In the genomic region with DNA sequence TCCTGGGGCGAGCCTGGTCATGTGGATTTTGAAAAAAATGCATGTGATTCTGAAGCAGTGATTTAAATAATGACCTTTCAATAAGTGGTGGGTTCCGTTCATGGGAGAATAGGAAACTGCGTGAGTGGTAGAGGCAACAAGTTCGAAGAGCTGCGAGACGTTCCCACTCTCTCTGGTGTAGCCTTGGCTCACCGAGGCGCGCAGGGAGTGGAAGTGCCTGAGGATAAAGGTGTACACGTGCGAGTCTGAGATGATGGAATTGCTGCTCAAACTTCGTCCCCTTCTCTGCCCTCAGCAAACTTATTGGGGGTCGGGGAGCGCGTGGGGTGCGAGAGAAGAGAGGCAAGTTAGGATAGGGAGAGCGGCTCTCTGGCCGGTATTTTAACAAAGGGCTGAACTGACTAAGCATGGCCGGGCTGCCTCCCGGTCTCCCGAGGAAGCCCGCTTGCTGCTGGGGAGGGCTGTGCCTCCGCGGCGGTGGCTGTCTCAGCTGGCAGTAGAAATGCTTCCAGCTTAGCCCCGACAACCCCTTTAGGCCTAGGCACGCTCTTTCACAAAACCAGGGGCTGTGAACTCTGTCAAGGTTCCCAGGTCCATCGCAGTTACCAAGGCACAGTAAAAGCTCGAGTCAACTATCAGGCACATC, we compare ENCODE assay signal across 8 cellular contexts. TPM values are rescaled to one million over a fixed set of nuclear protein-coding genes. Genes with fewer than 3 reads are reported as not detected.
DNase-seq lines count a peak whose midpoint lies in the region; ATAC-seq and TF ChIP-seq lines count a peak whose summit lies in the region.

No MANE protein-coding gene starts in this region.

- H3K36me3 Mint-ChIP-seq in effector memory CD8-positive, alpha-beta T cell (ENCODE audit: insufficient read depth), result peaks cover 22% of the 10 kb centered on the region

- peak overlapping the region; percentile 90 to 93 for H3K4me3 Mint-ChIP-seq in effector memory CD8-positive, alpha-beta T cell

- H3K4me3 ChIP-seq in mononuclear cell (ENCODE audit: low read length) (peak overlapping the region; percentile 87), stomach smooth muscle (ENCODE audit: low read length in 2 of 2) (peak overlapping the region; percentile 73 to 99)

- peak overlapping the region; percentile 90 to 100 for H3K9ac ChIP-seq in stomach smooth muscle (ENCODE audit: low read length in 2 of 2)

- peak; percentile 24 for ATAC-seq in GM21723 (IDR thresholded peaks at IDR 0.05; ENCODE audit: unreplicated experiment)
- peak; percentile 21 for ATAC-seq in effector memory CD8-positive, alpha-beta T cell (replicated peaks)

- DNase-seq in GM10248 (ENCODE audit: extremely low spot score), result peak; percentile 41
- DNase-seq in KG1 (lab: John Stamatoyannopoulos, UW), result peak; percentile 70
- peak; percentile 11 to 14 for DNase-seq in activated CD4-positive, alpha-beta T cell treated with anti-CD3 and anti-CD28 coated beads, Interleukin-2, amount 50 U/mL, for 4 hours
- no peak for DNase-seq in effector memory CD8-positive, alpha-beta T cell
- no peak for DNase-seq in HT-29 (ENCODE audit: low spot score)

- H3K4me1 Mint-ChIP-seq in effector memory CD8-positive, alpha-beta T cell (ENCODE audit: low read depth in 2 of 2), result peaks cover 36 to 39% of the 10 kb centered on the region in 2 donors

- CTCF ChIA-PET in GM10248 (lab: Yijun Ruan, JAX), result interaction anchor here (0.7 to 2.2 kb wide), 5 partner anchors 9 to 75 kb away, joined by 3 to 15 read pairs (median 4); a partner anchor contains a TSS

- no peaks in the 10 kb centered on the region for H3K27me3 Mint-ChIP-seq in effector memory CD8-positive, alpha-beta T cell

- no peaks in the 10 kb centered on the region for H3K36me3 ChIP-seq in stomach smooth muscle (ENCODE audit: control insufficient read depth in 2 of 2, insufficient read depth in 2 of 2, low read length in 2 of 2)

- H3K4me1 ChIP-seq in mononuclear cell (ENCODE audit: insufficient read depth, low read length) (peaks cover 34% of the 10 kb centered on the region), stomach smooth muscle (ENCODE audit: control insufficient read depth, insufficient read depth, low read length) (peaks cover 6% of the 10 kb centered on the region)

- H3K9me3 ChIP-seq in mononuclear cell (ENCODE audit: low read depth, low read length) (no peaks in the 10 kb centered on the region), stomach smooth muscle (ENCODE audit: control insufficient read depth in 2 of 2, low read length in 2 of 2) (no peaks in the 10 kb centered on the region)

- peak overlapping the region; percentile 97 to 98 for H3K27ac Mint-ChIP-seq in effector memory CD8-positive, alpha-beta T cell

- no peaks in the 10 kb centered on the region for H3K9me3 Mint-ChIP-seq in effector memory CD8-positive, alpha-beta T cell

- POLR2A ChIA-PET in GM10248 (lab: Yijun Ruan, JAX), result interaction anchor here (0.6 to 1.5 kb wide), 6 partner anchors 9 to 534 kb away, joined by 3 to 5 read pairs (median 3); a partner anchor contains a TSS

- TF ChIP-seq CTCF in GM10248 (IDR thresholded peaks at IDR 0.05; ENCODE audit: control extremely low read depth, extremely low read depth, low read depth, missing control alignments), result no peak

- H3K27me3 ChIP-seq in mononuclear cell (ENCODE audit: insufficient read depth, low read length) (no peaks in the 10 kb centered on the region), stomach smooth muscle (ENCODE audit: control insufficient read depth in 1 of 2, insufficient read depth in 2 of 2, low read length in 2 of 2) (no peaks in the 10 kb centered on the region)

- H3K27ac ChIP-seq in stomach smooth muscle (ENCODE audit: low read length), result peak overlapping the region; percentile 98

RNA-seq across cellular contexts. Expression of a gene that starts 0.9 kb away (rescaled TPM):
- total RNA-seq in mononuclear cell, result 28.2 TPM
- total RNA-seq in HT-29 (2014; rRNA removed; shearing (Covaris generic)), result 175 and 176 TPM in 2 replicates

RNA-seq across cellular contexts. Expression of a gene that starts 22.5 kb away (rescaled TPM):
- total RNA-seq in mononuclear cell, result 28.7 TPM
- total RNA-seq in HT-29 (2014; rRNA removed; shearing (Covaris generic)), result 122 and 125 TPM in 2 replicates

RNA-seq across cellular contexts. Expression of a gene that starts 33.2 kb away (rescaled TPM):
- 7.3 TPM for total RNA-seq in mononuclear cell
- total RNA-seq in HT-29 (2014; rRNA removed; shearing (Covaris generic)), result 42.1 and 45.2 TPM in 2 replicates

Comparison
In these comparisons a context has a peak if more than half of its experiments do, and no peak if none do; other contexts are left out.
1. DNase-seq: peak in GM10248 (single experiment), KG1 (single experiment) and activated CD4-positive, alpha-beta T cell treated with anti-CD3 and anti-CD28 coated beads, Interleukin-2, amount 50 U/mL, for 4 hours (2 of 2); none in effector memory CD8-positive, alpha-beta T cell (0 of 3) and HT-29 (single experiment).